Comparison of ENCODE assay signal across 1 cellular context in the genomic region with DNA sequence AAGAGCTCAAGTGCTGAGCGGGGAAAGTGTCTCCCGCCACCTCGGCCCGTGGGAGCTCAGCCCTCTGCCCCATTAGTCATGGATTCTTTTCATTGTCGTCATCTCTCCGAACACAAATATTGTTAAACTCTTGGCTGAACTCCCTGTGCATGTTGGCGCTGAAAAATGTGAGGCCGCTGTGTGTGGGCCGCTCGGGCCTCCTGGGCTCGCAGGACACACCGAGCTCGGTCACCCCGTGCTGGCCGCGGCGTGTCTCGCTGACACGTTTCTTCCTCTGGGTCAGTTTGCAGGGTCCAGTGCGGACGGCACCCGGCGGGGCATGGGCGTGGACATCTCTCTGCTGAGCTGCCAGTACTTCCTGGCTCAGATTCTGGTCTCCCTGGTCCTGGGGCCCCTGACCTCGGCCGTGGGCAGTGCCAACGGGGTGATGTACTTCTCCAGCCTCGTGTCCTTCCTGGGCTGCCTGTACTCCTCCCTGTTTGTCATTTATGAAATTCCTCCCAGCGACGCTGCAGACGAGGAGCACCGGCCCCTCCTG.
TF ChIP-seq lines count a peak whose summit lies in the region.

No MANE protein-coding gene starts in this region.

TF ChIP-seq in WTC11, 78 proteins besides CTCF, POLR2A, EP300 and RAD21 (continued from another document):
- TF ChIP-seq, protein P1, sequence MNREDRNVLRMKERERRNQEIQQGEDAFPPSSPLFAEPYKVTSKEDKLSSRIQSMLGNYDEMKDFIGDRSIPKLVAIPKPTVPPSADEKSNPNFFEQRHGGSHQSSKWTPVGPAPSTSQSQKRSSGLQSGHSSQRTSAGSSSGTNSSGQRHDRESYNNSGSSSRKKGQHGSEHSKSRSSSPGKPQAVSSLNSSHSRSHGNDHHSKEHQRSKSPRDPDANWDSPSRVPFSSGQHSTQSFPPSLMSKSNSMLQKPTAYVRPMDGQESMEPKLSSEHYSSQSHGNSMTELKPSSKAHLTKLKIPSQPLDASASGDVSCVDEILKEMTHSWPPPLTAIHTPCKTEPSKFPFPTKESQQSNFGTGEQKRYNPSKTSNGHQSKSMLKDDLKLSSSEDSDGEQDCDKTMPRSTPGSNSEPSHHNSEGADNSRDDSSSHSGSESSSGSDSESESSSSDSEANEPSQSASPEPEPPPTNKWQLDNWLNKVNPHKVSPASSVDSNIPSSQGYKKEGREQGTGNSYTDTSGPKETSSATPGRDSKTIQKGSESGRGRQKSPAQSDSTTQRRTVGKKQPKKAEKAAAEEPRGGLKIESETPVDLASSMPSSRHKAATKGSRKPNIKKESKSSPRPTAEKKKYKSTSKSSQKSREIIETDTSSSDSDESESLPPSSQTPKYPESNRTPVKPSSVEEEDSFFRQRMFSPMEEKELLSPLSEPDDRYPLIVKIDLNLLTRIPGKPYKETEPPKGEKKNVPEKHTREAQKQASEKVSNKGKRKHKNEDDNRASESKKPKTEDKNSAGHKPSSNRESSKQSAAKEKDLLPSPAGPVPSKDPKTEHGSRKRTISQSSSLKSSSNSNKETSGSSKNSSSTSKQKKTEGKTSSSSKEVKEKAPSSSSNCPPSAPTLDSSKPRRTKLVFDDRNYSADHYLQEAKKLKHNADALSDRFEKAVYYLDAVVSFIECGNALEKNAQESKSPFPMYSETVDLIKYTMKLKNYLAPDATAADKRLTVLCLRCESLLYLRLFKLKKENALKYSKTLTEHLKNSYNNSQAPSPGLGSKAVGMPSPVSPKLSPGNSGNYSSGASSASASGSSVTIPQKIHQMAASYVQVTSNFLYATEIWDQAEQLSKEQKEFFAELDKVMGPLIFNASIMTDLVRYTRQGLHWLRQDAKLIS (CRISPR knock-in tag; IDR thresholded peaks at IDR 0.05; ENCODE audit: borderline replicate concordance), result no peak
- TF ChIP-seq, protein P2, sequence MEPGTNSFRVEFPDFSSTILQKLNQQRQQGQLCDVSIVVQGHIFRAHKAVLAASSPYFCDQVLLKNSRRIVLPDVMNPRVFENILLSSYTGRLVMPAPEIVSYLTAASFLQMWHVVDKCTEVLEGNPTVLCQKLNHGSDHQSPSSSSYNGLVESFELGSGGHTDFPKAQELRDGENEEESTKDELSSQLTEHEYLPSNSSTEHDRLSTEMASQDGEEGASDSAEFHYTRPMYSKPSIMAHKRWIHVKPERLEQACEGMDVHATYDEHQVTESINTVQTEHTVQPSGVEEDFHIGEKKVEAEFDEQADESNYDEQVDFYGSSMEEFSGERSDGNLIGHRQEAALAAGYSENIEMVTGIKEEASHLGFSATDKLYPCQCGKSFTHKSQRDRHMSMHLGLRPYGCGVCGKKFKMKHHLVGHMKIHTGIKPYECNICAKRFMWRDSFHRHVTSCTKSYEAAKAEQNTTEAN (CRISPR knock-in tag; IDR thresholded peaks at IDR 0.05), result no peak
TF ChIP-seq in WTC11: peak in this region for 0.
